ENCODE assay signal across 9 cellular contexts in the genomic region with DNA sequence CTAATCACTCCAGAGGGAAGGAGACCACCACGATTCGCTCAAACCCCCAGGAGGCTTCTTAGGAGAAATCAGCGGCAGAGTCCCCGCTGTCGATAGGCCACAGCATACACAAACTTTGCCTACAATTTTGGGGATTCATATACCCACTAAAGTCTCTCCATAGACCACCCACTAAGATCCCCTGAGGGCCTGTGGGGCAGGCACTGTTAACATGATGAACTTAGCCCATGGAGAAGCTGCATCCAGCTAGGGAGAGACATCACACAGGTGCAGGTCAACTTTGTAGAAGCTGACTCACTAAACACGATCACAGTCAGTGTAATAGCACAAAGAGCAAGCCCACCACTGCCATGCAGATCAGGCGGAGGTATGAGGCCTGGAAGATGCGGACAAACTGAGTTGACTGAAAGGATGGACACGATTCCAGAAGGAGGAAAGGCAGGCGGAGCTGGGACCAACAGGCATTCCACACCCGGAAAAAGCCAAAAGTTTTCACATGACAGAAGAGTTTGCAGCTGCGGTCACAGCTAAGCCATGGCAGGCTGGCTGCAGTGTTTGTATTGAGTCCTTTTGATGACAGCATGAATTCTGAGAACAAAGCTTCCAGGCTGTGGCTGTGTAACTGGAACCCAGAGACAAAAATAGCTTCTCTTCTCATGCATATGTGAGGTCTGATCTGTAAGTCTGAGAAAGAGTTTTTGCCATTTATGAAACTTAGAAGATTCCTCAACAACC.
A peak's percentile ranks its signal among the peaks of the same experiment; 100 is the strongest.
DNase-seq lines count a peak whose midpoint lies in the region; ATAC-seq and TF ChIP-seq lines count a peak whose summit lies in the region.
"Had no signal": no experiment of that assay in that cellular context is flagged by ENCODE, and none has a peak within 500 bp of the region (broad histone marks: within the 10 kb centered on the region; RNA-seq: fewer than 3 reads in every experiment).

No MANE protein-coding gene starts in this region.

- H3K27me3 Mint-ChIP-seq in glutamatergic neuron (ENCODE audit: unreplicated experiment): peaks cover 4% of the 10 kb centered on the region

- TF ChIP-seq CTCF in glutamatergic neuron (IDR thresholded peaks at IDR 0.05; ENCODE audit: partially characterized antibody, unreplicated experiment): no peak

- ATAC-seq in HG02798 (IDR thresholded peaks at IDR 0.05; ENCODE audit: poor library complexity, unreplicated experiment): no peak

- H3K27ac Mint-ChIP-seq in glutamatergic neuron (ENCODE audit: unreplicated experiment): peak overlapping the region; percentile 17

- peaks cover 17% of the 10 kb centered on the region for H3K4me1 Mint-ChIP-seq in glutamatergic neuron (ENCODE audit: low read depth, unreplicated experiment)

- DNase-seq in GM03348 (ENCODE audit: low spot score) (peak; percentile 43), UCSD-AML1 (lab: John Stamatoyannopoulos, UW; ENCODE audit: unreplicated experiment) (peak; percentile 33), glutamatergic neuron (no peak), occipital lobe (lab: John Stamatoyannopoulos, UW) (peak; percentile 63), NOMO-1 treated with dmso at 0.1 percent for 144 hours (lab: John Stamatoyannopoulos, UW; ENCODE audit: unreplicated experiment) (no peak), NK-92 (lab: John Stamatoyannopoulos, UW; ENCODE audit: unreplicated experiment) (no peak), T-helper 9 cell (no peak)
- DNase-seq: DMS79 had no signal

- H3K9me3 Mint-ChIP-seq in glutamatergic neuron (ENCODE audit: unreplicated experiment): peaks cover 2% of the 10 kb centered on the region

- H3K4me3 Mint-ChIP-seq in glutamatergic neuron (ENCODE audit: unreplicated experiment): no peak overlapping the region

- H3K36me3 Mint-ChIP-seq in glutamatergic neuron (ENCODE audit: unreplicated experiment): no peaks in the 10 kb centered on the region

Comparison
In these comparisons a context has a peak if more than half of its experiments do, and no peak if none do; other contexts are left out.
1. DNase-seq: peak in GM03348 (single experiment), UCSD-AML1 (single experiment) and occipital lobe (single experiment); none in glutamatergic neuron (single experiment), NOMO-1 treated with dmso at 0.1 percent for 144 hours (single experiment), NK-92 (single experiment) and T-helper 9 cell (single experiment).